8 cellular contexts compared by ENCODE assay signal in the genomic region with DNA sequence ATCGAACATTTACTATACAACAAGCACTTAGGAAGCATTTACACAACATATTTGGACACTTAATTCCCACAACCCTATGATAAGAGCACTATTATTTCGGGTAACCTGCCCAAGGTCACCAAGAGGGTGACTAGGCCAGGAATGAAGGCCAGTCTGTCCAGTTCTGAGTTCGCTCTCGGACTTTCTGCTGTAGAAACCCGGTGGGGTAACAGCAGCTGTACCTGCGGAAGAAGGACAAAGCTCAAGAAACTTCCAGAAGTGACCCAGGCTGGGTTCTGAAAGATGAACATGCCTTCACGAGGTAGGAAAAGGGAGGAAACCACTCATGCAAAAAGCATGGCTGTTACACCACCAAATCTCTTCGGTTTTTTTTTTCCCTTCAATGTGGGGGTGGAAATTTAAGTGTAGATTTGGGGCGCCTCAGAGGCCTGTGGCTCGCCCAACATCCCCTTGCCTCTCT. TPM values are rescaled to one million over a fixed set of nuclear protein-coding genes. Genes with fewer than 3 reads are reported as not detected.
DNase-seq lines count a peak whose midpoint lies in the region; ATAC-seq and TF ChIP-seq lines count a peak whose summit lies in the region.

No MANE protein-coding gene starts in this region.

- no peaks in the 10 kb centered on the region for H3K36me3 Mint-ChIP-seq in naive B cell

- H3K9me3 ChIP-seq in BLaER1 (no peaks in the 10 kb centered on the region), Loucy (ENCODE audit: insufficient read depth, low read depth, low read length) (no peaks in the 10 kb centered on the region)

- peak overlapping the region; percentile 86 for H2AFZ ChIP-seq in Loucy (ENCODE audit: low read length)

- TF ChIP-seq CTCF in Loucy (conservative IDR thresholded peaks at IDR 0.05; ENCODE audit: low read length): no peak
- no peak for TF ChIP-seq CTCF in coronary artery (IDR thresholded peaks at IDR 0.05)

- H3K27ac Mint-ChIP-seq in naive B cell: peak overlapping the region; percentile 95 to 99 (median 98)

- peaks cover 0 to 13% (median 8%) of the 10 kb centered on the region in 3 donors for H3K27me3 Mint-ChIP-seq in naive B cell

- H3K27ac ChIP-seq in BLaER1 (peak overlapping the region; percentile 85), coronary artery (peak overlapping the region; percentile 65 to 86)

- H3K4me1 ChIP-seq in BLaER1: peaks cover 13% of the 10 kb centered on the region
- H3K4me1 ChIP-seq in Loucy (ENCODE audit: insufficient read depth, low read length, poor library complexity, severe bottlenecking): peaks cover 11% of the 10 kb centered on the region

- H3K27me3 ChIP-seq in BLaER1 (no peaks in the 10 kb centered on the region), Loucy (ENCODE audit: insufficient read depth, low read length, poor library complexity, severe bottlenecking) (no peaks in the 10 kb centered on the region)

- H3K4me2 ChIP-seq in BLaER1: peak overlapping the region; percentile 92
- H3K4me2 ChIP-seq in Loucy (ENCODE audit: low read depth, low read length, poor library complexity, severe bottlenecking): peak overlapping the region; percentile 72

- peak overlapping the region; percentile 72 to 97 (median 96) for H3K4me3 Mint-ChIP-seq in naive B cell

- H3K36me3 ChIP-seq in BLaER1 (no peaks in the 10 kb centered on the region), Loucy (ENCODE audit: insufficient read depth, low read length) (no peaks in the 10 kb centered on the region)

- ATAC-seq in naive B cell (ENCODE audit: low read depth in 2 of 2) (no peak), HG02981 (IDR thresholded peaks at IDR 0.05; ENCODE audit: unreplicated experiment) (no peak)

- H3K9ac ChIP-seq in BLaER1 (peak overlapping the region; percentile 83), Loucy (ENCODE audit: low read depth, low read length, poor library complexity, severe bottlenecking) (peak overlapping the region; percentile 68)

- H3K4me3 ChIP-seq in BLaER1 (peak overlapping the region; percentile 72), Loucy (ENCODE audit: low read length, poor library complexity, severe bottlenecking) (peak overlapping the region; percentile 74), coronary artery (peak overlapping the region; percentile 85)

- DNase-seq in coronary artery (ENCODE audit: low spot score): no peak
- no peak for DNase-seq in naive B cell
- DNase-seq in cerebellar cortex (ENCODE audit: low spot score): no peak
- no peak for DNase-seq in SIG-M5 treated with dmso at 0.1 percent for 504 hours (lab: John Stamatoyannopoulos, UW; ENCODE audit: unreplicated experiment)
- DNase-seq in DMS153 treated with DMSO at 0.1 percent for 48 hours (lab: John Stamatoyannopoulos, UW; ENCODE audit: unreplicated experiment): no peak

- H3K9me2 ChIP-seq in Loucy (replicated peaks; ENCODE audit: low read depth, low read length): no peaks in the 10 kb centered on the region

- H4K20me1 ChIP-seq in BLaER1: no peaks in the 10 kb centered on the region
- H4K20me1 ChIP-seq in Loucy (ENCODE audit: insufficient read depth, low read length, poor library complexity, severe bottlenecking): no peaks in the 10 kb centered on the region

- H3K4me1 Mint-ChIP-seq in naive B cell: peaks cover 14% of the 10 kb centered on the region in 3 donors

- H3K9me3 Mint-ChIP-seq in naive B cell: peaks cover 0 to 5% (median 2%) of the 10 kb centered on the region in 7 donors

- H3F3A ChIP-seq in Loucy (ENCODE audit: low read depth): no peaks in the 10 kb centered on the region

- H3K79me2 ChIP-seq in Loucy (ENCODE audit: insufficient read depth, low read length): no peaks in the 10 kb centered on the region

RNA-seq across cellular contexts. Expression of a gene that starts 10.8 kb away (rescaled TPM):
- polyA plus RNA-seq in naive B cell (ENCODE audit: low read depth in 6 of 6): not detected

RNA-seq across cellular contexts. Expression of a gene that starts 14.7 kb away (rescaled TPM):
- polyA plus RNA-seq in naive B cell (ENCODE audit: low read depth in 6 of 6): 1 to 10 TPM; 1.3 to 4.3 (median 1.4) TPM

RNA-seq across cellular contexts. Expression of a gene that starts 23.8 kb away (rescaled TPM):
- polyA plus RNA-seq in naive B cell (ENCODE audit: low read depth in 6 of 6): not detected

RNA-seq across cellular contexts. Expression of a gene that starts 25.1 kb away (rescaled TPM):
- polyA plus RNA-seq in naive B cell (ENCODE audit: low read depth in 6 of 6): 100 to 1,000 TPM in 1 of 6 donors, 10 to 100 TPM in 1, not detected in 4; 82.0 to 107 TPM

RNA-seq across cellular contexts. Expression of a gene that starts 51.3 kb away (rescaled TPM):
- polyA plus RNA-seq in naive B cell (ENCODE audit: low read depth in 6 of 6): 1 to 10 TPM in 5 of 6 donors, under 1 TPM in 1; 0.95 to 6.0 (median 3.7) TPM
